In genomic region chr1:198330982-198331620, GRCh38 we compare ENCODE assay signal across 19 cellular contexts.
DNase-seq lines count a peak whose midpoint lies in the region; FAIRE-seq and TF ChIP-seq lines count a peak whose summit lies in the region.
"Had no signal": no experiment of that assay in that cellular context is flagged by ENCODE, and none has a peak within 500 bp of the region (broad histone marks: within the 10 kb centered on the region; RNA-seq: fewer than 3 reads in every experiment).

No MANE protein-coding gene starts in this region.

- H3K9me3 Mint-ChIP-seq in HFFc6 (peaks cover 18% of the 10 kb centered on the region), astrocyte (ENCODE audit: unreplicated experiment) (no peaks in the 10 kb centered on the region)

- H3K79me2 ChIP-seq in astrocyte (ENCODE audit: insufficient read depth, low read length): no peaks in the 10 kb centered on the region

- H3K4me3 Mint-ChIP-seq in HFFc6 (peak overlapping the region; percentile 39; the same call in 1 of the 2 replicates), astrocyte (ENCODE audit: unreplicated experiment) (no peak overlapping the region)

- H3K36me3 ChIP-seq in astrocyte (ENCODE audit: insufficient read depth, low read length): no peaks in the 10 kb centered on the region

- DNase-seq in EH (ENCODE audit: low read depth): peak; percentile 50
- no peak for DNase-seq in HFFc6
- peak; percentile 32 for DNase-seq in astrocyte (ENCODE audit: low read depth)
- DNase-seq in islet precursor cell: peak; percentile 54
- DNase-seq in GM19239 (ENCODE audit: insufficient read length, low spot score): no peak
- no peak for DNase-seq in medulla oblongata (ENCODE audit: extremely low spot score)
- no peak for DNase-seq in LoVo (ENCODE audit: low spot score)
- DNase-seq: DMS79, HCEC 1CT, MV-4-11, NCI-H187, NCI-H2107, NCI-H226, NCI-H524, NCI-H82, SW 1271 had no signal

- H3K4me1 ChIP-seq in astrocyte (ENCODE audit: insufficient read depth, low read length): peaks cover 6% of the 10 kb centered on the region

- H3K4me2 ChIP-seq in astrocyte (ENCODE audit: low read length): no peak overlapping the region

- H3K4me1 Mint-ChIP-seq in HFFc6 (ENCODE audit: low read depth) (peaks cover 43% of the 10 kb centered on the region), astrocyte (ENCODE audit: low read depth, unreplicated experiment) (peaks cover 6% of the 10 kb centered on the region)

- H2AFZ ChIP-seq in astrocyte (ENCODE audit: low read depth, low read length): no peak overlapping the region

- TF ChIP-seq CTCF in HFFc6 (IDR thresholded peaks at IDR 0.05) (no peak), astrocyte (IDR thresholded peaks at IDR 0.05; ENCODE audit: insufficient read depth, low read depth, low read length) (no peak)

- peaks cover 5% of the 10 kb centered on the region for H3K36me3 Mint-ChIP-seq in HFFc6 (ENCODE audit: low read depth)
- H3K36me3 Mint-ChIP-seq in astrocyte (ENCODE audit: low read depth, unreplicated experiment): no peaks in the 10 kb centered on the region

- H3K9ac ChIP-seq in astrocyte (ENCODE audit: low read length): no peak overlapping the region

- FAIRE-seq in astrocyte (lab: Jason Lieb, UNC): peak; percentile 50
- FAIRE-seq in GM19239 (lab: Jason Lieb, UNC): no peak
- FAIRE-seq: G401.6, K562 had no signal

- H3K27ac ChIP-seq in astrocyte (ENCODE audit: low read depth, low read length): no peak overlapping the region
- H3K27ac ChIP-seq: C4-2B had no signal

- H3K27me3 Mint-ChIP-seq in HFFc6 (ENCODE audit: insufficient read depth) (peaks cover 50% of the 10 kb centered on the region), astrocyte (ENCODE audit: low read depth, unreplicated experiment) (no peaks in the 10 kb centered on the region)

- H3K4me3 ChIP-seq in astrocyte (ENCODE audit: insufficient read depth, low read depth, low read length): no peak overlapping the region
- H3K4me3 ChIP-seq: K562 had no signal

- no peaks in the 10 kb centered on the region for H3K27me3 ChIP-seq in astrocyte (ENCODE audit: insufficient read depth, low read length)

- H3K9me3 ChIP-seq in astrocyte (ENCODE audit: insufficient read depth, low read depth, low read length): no peaks in the 10 kb centered on the region

- no peaks in the 10 kb centered on the region for H4K20me1 ChIP-seq in astrocyte (ENCODE audit: insufficient read depth, low read length)

- H3K27ac Mint-ChIP-seq in HFFc6: peak overlapping the region; percentile 39
- no peak overlapping the region for H3K27ac Mint-ChIP-seq in astrocyte (ENCODE audit: unreplicated experiment)

Comparison
In these comparisons a context has a peak if more than half of its experiments do, and no peak if none do; other contexts are left out.
1. DNase-seq: peak in EH (single experiment), astrocyte (single experiment) and islet precursor cell (single experiment); none in HFFc6 (single experiment), GM19239 (single experiment), medulla oblongata (single experiment) and LoVo (single experiment).